ENCODE assay signal across 19 cellular contexts in genomic region chr5:131396882-131397281, GRCh38.
A peak's percentile ranks its signal among the peaks of the same experiment; 100 is the strongest.
DNase-seq lines count a peak whose midpoint lies in the region; ATAC-seq, FAIRE-seq and TF ChIP-seq lines count a peak whose summit lies in the region.
"Had no signal": no experiment of that assay in that cellular context is flagged by ENCODE, and none has a peak within 500 bp of the region (broad histone marks: within the 10 kb centered on the region; RNA-seq: fewer than 3 reads in every experiment).

No MANE protein-coding gene starts in this region.

- H3K9me3 Mint-ChIP-seq in activated CD4-positive, alpha-beta T cell treated with anti-CD3 and anti-CD28 coated beads, Interleukin-2, amount 10 ng/mL, durations not matched to agents 24 days and 14 days, result peaks cover 15% of the 10 kb centered on the region
- H3K9me3 Mint-ChIP-seq in neural progenitor cell, result peaks cover 8% of the 10 kb centered on the region

- ATAC-seq in GM12878, result no peak
- ATAC-seq: A549 had no signal

- H3K79me2 ChIP-seq in GM12878 (ENCODE audit: control insufficient read depth, insufficient read depth, low read length), result peaks cover 2% of the 10 kb centered on the region; the same call in 1 of the 2 replicates
- H3K79me2 ChIP-seq in neural progenitor cell (ENCODE audit: low read depth), result no peaks in the 10 kb centered on the region

- intact Hi-C loops in activated CD4-positive, alpha-beta T cell treated with anti-CD3 and anti-CD28 coated beads, Interleukin-2, amount 10 ng/mL, durations not matched to agents 24 days and 14 days (cut with micrococcal nuclease), result loop anchor here (1.0 to 10.0 kb wide), 3 partner anchors 17 to 332 kb away; no protein-coding TSS in a partner anchor
- intact Hi-C loops in GM12878 (cut with micrococcal nuclease; ENCODE audit: unreplicated experiment), result no loop called here

- TF ChIP-seq EP300 in GM12878 (IDR thresholded peaks at IDR 0.05; ENCODE audit: borderline replicate concordance in 1 of 2, control insufficient read depth in 1 of 2, low read depth in 2 of 2, low read length in 2 of 2), result no peak

- H3K27me3 ChIP-seq in GM12878 (replicated peaks in 1 of 2; ENCODE audit: control insufficient read depth in 2 of 2, insufficient read depth in 2 of 2, low read length in 1 of 2) (no peaks in the 10 kb centered on the region), neural progenitor cell (no peaks in the 10 kb centered on the region)

- no peak for FAIRE-seq in GM12878 (lab: Jason Lieb, UNC)
- FAIRE-seq: A549, small intestine had no signal

- RAD21 ChIA-PET in GM12878 (lab: Charles Lee; ENCODE audit: unreplicated experiment), result interaction anchor here (0.9 to 4.4 kb wide), 11 partner anchors 9 to 188 kb away, joined by 3 to 29 read pairs (median 4); no protein-coding TSS in a partner anchor

- peak overlapping the region; percentile 93 for H3K27ac Mint-ChIP-seq in activated CD4-positive, alpha-beta T cell treated with anti-CD3 and anti-CD28 coated beads, Interleukin-2, amount 10 ng/mL, durations not matched to agents 24 days and 14 days
- no peak overlapping the region for H3K27ac Mint-ChIP-seq in neural progenitor cell

- SMC1A ChIA-PET in GM12878 (lab: Charles Lee; ENCODE audit: uncharacterized antibody, unreplicated experiment), result interaction anchor here (0.7 to 4.1 kb wide), 10 partner anchors 9 to 233 kb away, joined by 3 to 42 read pairs (median 4); no protein-coding TSS in a partner anchor

- no peak for TF ChIP-seq POLR2A in GM12878 (IDR thresholded peaks at IDR 0.05; ENCODE audit: low read depth, low read length)

- TF ChIP-seq CTCF in GM12878 (IDR thresholded peaks at IDR 0.05 in 2 of 3, conservative IDR thresholded peaks at IDR 0.05 in 1 of 3; ENCODE audit: control insufficient read depth in 2 of 3, extremely low read depth in 1 of 3, insufficient read depth in 1 of 3, low read depth in 3 of 3, low read length in 3 of 3) (no peak), neural progenitor cell (IDR thresholded peaks at IDR 0.05) (no peak)

- H3K4me1 Mint-ChIP-seq in activated CD4-positive, alpha-beta T cell treated with anti-CD3 and anti-CD28 coated beads, Interleukin-2, amount 10 ng/mL, durations not matched to agents 24 days and 14 days, result peaks cover 57% of the 10 kb centered on the region
- no peaks in the 10 kb centered on the region for H3K4me1 Mint-ChIP-seq in neural progenitor cell

- TF ChIP-seq RAD21 in GM12878 (IDR thresholded peaks at IDR 0.05; ENCODE audit: insufficient read depth, low read depth, low read length), result no peak

- DNase-seq in activated CD4-positive, alpha-beta T cell treated with anti-CD3 and anti-CD28 coated beads, Interleukin-2, amount 10 ng/mL, durations not matched to agents 24 days and 14 days, result no peak
- DNase-seq in activated CD4-positive, alpha-beta T cell treated with anti-CD3 and anti-CD28 coated beads for 1 hour, result no peak
- no peak for DNase-seq in SK-N-MC (ENCODE audit: low read depth, low spot score)
- no peak for DNase-seq in GM12878 (ENCODE audit: low read depth, low spot score)
- DNase-seq in neural progenitor cell (ENCODE audit: low spot score), result no peak
- DNase-seq in GM19240 (ENCODE audit: insufficient read length, low spot score), result no peak
- DNase-seq in dermis blood vessel endothelial cell, result no peak
- no peak for DNase-seq in ureter (ENCODE audit: low spot score)
- DNase-seq: DMS79; effector CD8-positive, alpha-beta T cell; NCI-H1048; NCI-H2029 treated with DMSO at 0.1 percent for 48 hours; small intestine; stimulated activated CD4-positive, alpha-beta T cell treated with anti-CD3 and anti-CD28 coated beads, Interleukin-4, amount 100 ng/mL, for 1 hour; SW 1271 had no signal

- H3K36me3 Mint-ChIP-seq in activated CD4-positive, alpha-beta T cell treated with anti-CD3 and anti-CD28 coated beads, Interleukin-2, amount 10 ng/mL, durations not matched to agents 24 days and 14 days (ENCODE audit: low read depth), result peaks cover 80% of the 10 kb centered on the region
- H3K36me3 Mint-ChIP-seq in neural progenitor cell, result peaks cover 56% of the 10 kb centered on the region

- H3K4me2 ChIP-seq in GM12878 (ENCODE audit: control insufficient read depth, insufficient read depth) (no peak overlapping the region), neural progenitor cell (no peak overlapping the region)
- H3K4me2 ChIP-seq: A549 had no signal

- peaks cover 29% of the 10 kb centered on the region for H3K4me1 ChIP-seq in GM12878 (ENCODE audit: control insufficient read depth, insufficient read depth, low read length)
- H3K4me1 ChIP-seq in neural progenitor cell, result no peaks in the 10 kb centered on the region
- H3K4me1 ChIP-seq: prostate gland had no signal

- H2AFZ ChIP-seq in GM12878 (ENCODE audit: control insufficient read depth, low read depth, low read length) (no peak overlapping the region), neural progenitor cell (replicated peaks) (no peak overlapping the region)

- in situ Hi-C loops in GM12878 (cut with MboI), result no loop called here

- H3K36me3 ChIP-seq in SK-N-MC (ENCODE audit: insufficient read depth, low read length) (peaks cover 90% of the 10 kb centered on the region), GM12878 (ENCODE audit: control insufficient read depth in 2 of 2, insufficient read depth in 2 of 2, low read length in 1 of 2) (peaks cover 5 to 28% of the 10 kb centered on the region in 2 experiments), neural progenitor cell (no peaks in the 10 kb centered on the region)
- H3K36me3 ChIP-seq: prostate gland had no signal

- CTCF ChIA-PET in GM12878 (lab: Yijun Ruan, JAX), result interaction anchor here (0.8 to 1.6 kb wide), 4 partner anchors 9 to 220 kb away, joined by 3 to 9 read pairs (median 4); no protein-coding TSS in a partner anchor

- H3F3A ChIP-seq in neural progenitor cell (ENCODE audit: low read depth), result no peaks in the 10 kb centered on the region

- peak overlapping the region; percentile 32 for H3K4me3 Mint-ChIP-seq in activated CD4-positive, alpha-beta T cell treated with anti-CD3 and anti-CD28 coated beads, Interleukin-2, amount 10 ng/mL, durations not matched to agents 24 days and 14 days
- no peak overlapping the region for H3K4me3 Mint-ChIP-seq in neural progenitor cell

- no peaks in the 10 kb centered on the region for H3K9me3 ChIP-seq in SK-N-MC (ENCODE audit: low read depth, low read length)
- H3K9me3 ChIP-seq in GM12878 (replicated peaks; ENCODE audit: control insufficient read depth, insufficient read depth, low read length), result peaks cover 2% of the 10 kb centered on the region; the same call in 2 of the 3 replicates
- H3K9me3 ChIP-seq in neural progenitor cell (ENCODE audit: low read depth), result no peaks in the 10 kb centered on the region
- H3K9me3 ChIP-seq: prostate gland had no signal

- H3K4me3 ChIP-seq in SK-N-MC (no peak overlapping the region), GM12878 (no peak overlapping the region), neural progenitor cell (no peak overlapping the region)
- H3K4me3 ChIP-seq: A549, prostate gland, thoracic aorta had no signal

- H4K20me1 ChIP-seq in GM12878 (ENCODE audit: control insufficient read depth, insufficient read depth), result no peaks in the 10 kb centered on the region
- H4K20me1 ChIP-seq in neural progenitor cell (ENCODE audit: low read depth), result no peaks in the 10 kb centered on the region

- 98% methylated on average over 4 of the region's 4 CpGs for WGBS in GM12878 (ENCODE audit: insufficient coverage, insufficient replicate concordance, low lambda C conversion rate, missing lambda C conversion rate)

- POLR2A ChIA-PET in GM12878 (lab: Charles Lee), result interaction anchor here (0.6 to 1.5 kb wide), 4 partner anchors 9 to 183 kb away, joined by 3 to 4 read pairs (median 4); no protein-coding TSS in a partner anchor

- peak overlapping the region; percentile 80 for H3K27ac ChIP-seq in SK-N-MC
- peak overlapping the region; percentile 45; the same call in 1 of the 2 replicates for H3K27ac ChIP-seq in GM12878 (ENCODE audit: control insufficient read depth, insufficient read depth)
- peak overlapping the region; percentile 27 for H3K27ac ChIP-seq in neural progenitor cell
- H3K27ac ChIP-seq: A549, prostate gland, thoracic aorta, VCaP had no signal

- H3K9ac ChIP-seq in SK-N-MC (ENCODE audit: insufficient read length) (no peak overlapping the region), GM12878 (ENCODE audit: control insufficient read depth, insufficient read depth, low read length) (no peak overlapping the region), neural progenitor cell (no peak overlapping the region)

- BruUV-seq in GM12878 (replicated peaks; lab: Mats Ljungman, UMichigan), result no TSS peak

- H3K27me3 Mint-ChIP-seq in activated CD4-positive, alpha-beta T cell treated with anti-CD3 and anti-CD28 coated beads, Interleukin-2, amount 10 ng/mL, durations not matched to agents 24 days and 14 days, result no peaks in the 10 kb centered on the region
- H3K27me3 Mint-ChIP-seq in neural progenitor cell (ENCODE audit: insufficient read depth, low read depth), result peaks cover 2% of the 10 kb centered on the region

TF ChIP-seq in GM12878, 131 proteins besides CTCF, POLR2A, EP300 and RAD21:
- TF ChIP-seq POLR2AphosphoS5 (IDR thresholded peaks at IDR 0.05; ENCODE audit: low read length), result 0 out of 2 replicates have a peak, but pooled peaks have one; percentile 7
- TF ChIP-seq IRF4 (IDR thresholded peaks at IDR 0.05; ENCODE audit: low read depth, low read length), result no peak
TF ChIP-seq in GM12878: peak in this region for 1.

Comparison
In these comparisons a context has a peak if more than half of its experiments do, and no peak if none do; other contexts are left out.
1. H3K27ac ChIP-seq: peak in every context shown above with its lines; median percentile 80 in SK-N-MC; 45 in GM12878; 27 in neural progenitor cell.